8 cellular contexts compared by ENCODE assay signal in the genomic region with DNA sequence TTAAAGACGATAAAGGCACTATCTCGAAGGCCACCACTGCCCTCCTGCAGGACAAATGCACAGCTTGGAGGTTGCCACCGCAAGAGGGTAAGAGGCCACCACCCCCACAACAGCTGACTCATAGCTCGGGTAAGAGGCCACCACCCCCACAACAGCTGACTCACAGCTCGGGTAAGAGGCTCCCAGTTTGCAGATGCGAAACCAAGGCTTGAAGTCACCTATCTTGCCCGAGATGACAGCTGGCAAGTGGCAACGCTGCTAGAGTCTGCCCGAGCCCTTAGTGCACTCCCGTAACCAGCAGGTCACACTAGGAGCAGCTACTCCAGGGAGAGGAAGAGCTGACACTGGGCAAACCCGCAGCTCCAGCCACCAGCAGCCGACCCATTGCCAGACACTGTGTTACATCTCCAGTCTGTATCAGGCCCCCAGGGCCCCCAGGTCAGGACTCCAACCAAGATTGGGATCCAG. TPM values are rescaled to one million over a fixed set of nuclear protein-coding genes. Genes with fewer than 3 reads are reported as not detected.
A peak's percentile ranks its signal among the peaks of the same experiment; 100 is the strongest.
DNase-seq lines count a peak whose midpoint lies in the region; ATAC-seq lines count a peak whose summit lies in the region.

No MANE protein-coding gene starts in this region.

- ATAC-seq in GM21526 (IDR thresholded peaks at IDR 0.05; ENCODE audit: low FRiP score, unreplicated experiment): peak; percentile 83
- ATAC-seq in GM19467 (IDR thresholded peaks at IDR 0.05; ENCODE audit: unreplicated experiment): no peak
- no peak for ATAC-seq in GM21447 (IDR thresholded peaks at IDR 0.05; ENCODE audit: unreplicated experiment)

- H3K4me1 ChIP-seq in skeletal muscle tissue (ENCODE audit: control insufficient read depth in 3 of 3, insufficient read depth in 3 of 3, low read length in 3 of 3): peaks cover 16 to 25% (median 24%) of the 10 kb centered on the region in 3 donors

- H3K27ac ChIP-seq in skeletal muscle tissue (ENCODE audit: low read depth, low read length): peak overlapping the region; percentile 4

- peaks cover 0 to 3% (median 0%) of the 10 kb centered on the region in 3 donors for H3K27me3 ChIP-seq in skeletal muscle tissue (ENCODE audit: control insufficient read depth in 3 of 3, insufficient read depth in 3 of 3, low read length in 3 of 3)

- peaks cover 0 to 1% (median 0%) of the 10 kb centered on the region in 3 donors for H3K36me3 ChIP-seq in skeletal muscle tissue (ENCODE audit: control insufficient read depth in 3 of 3, insufficient read depth in 3 of 3, low read length in 3 of 3)

- peak overlapping the region in 2 of 3 donors; percentile 4 to 40 for H3K9ac ChIP-seq in skeletal muscle tissue (ENCODE audit: low read depth in 1 of 3, low read length in 3 of 3)

- H3K9me3 ChIP-seq in skeletal muscle tissue (ENCODE audit: control insufficient read depth in 3 of 3, low read length in 3 of 3): no peaks in the 10 kb centered on the region

- peak; percentile 92 for DNase-seq in COLO829 (ENCODE audit: low spot score)
- DNase-seq in LHCN-M2 (ENCODE audit: low read depth): peak; percentile 95
- DNase-seq in activated CD4-positive, alpha-beta T cell treated with anti-CD3 and anti-CD28 coated beads for 1 hour: peak; percentile 59
- DNase-seq in effector CD4-positive, alpha-beta T cell: peak; percentile 16

- no peak overlapping the region for H3K4me3 ChIP-seq in skeletal muscle tissue (ENCODE audit: low read length in 3 of 3)

RNA-seq across cellular contexts. Expression of gene SPSB1, which starts 17.1 kb away (rescaled TPM):
- total RNA-seq in LHCN-M2 (2014; rRNA removed): 28.9 and 34.0 TPM in 2 replicates
- polyA plus RNA-seq in LHCN-M2 (2012): 11.8 TPM
- 6.3 TPM for total RNA-seq in skeletal muscle tissue

RNA-seq across cellular contexts. Expression of gene H6PD, which starts 41.0 kb away (rescaled TPM):
- total RNA-seq in LHCN-M2 (2014; rRNA removed) (34.5 and 42.2 TPM in 2 replicates), skeletal muscle tissue (24.5 TPM)
- polyA plus RNA-seq in LHCN-M2 (2012): 14.8 TPM

Comparison
In these comparisons a context has a peak if more than half of its experiments do, and no peak if none do; other contexts are left out.
1. DNase-seq: peak in every context shown above with its lines; median percentile 95 in LHCN-M2; 92 in COLO829; 59 in activated CD4-positive, alpha-beta T cell treated with anti-CD3 and anti-CD28 coated beads for 1 hour; 16 in effector CD4-positive, alpha-beta T cell.